Comparison of ENCODE assay signal across 30 cellular contexts in genomic region chr2:239141021-239141760, GRCh38.
"Had no signal": no experiment of that assay in that cellular context is flagged by ENCODE, and none has a peak within 500 bp of the region (broad histone marks: within the 10 kb centered on the region; RNA-seq: fewer than 3 reads in every experiment).

No MANE protein-coding gene starts in this region.

- H3K4me1 ChIP-seq: Peyer's patch had no signal

- H3K27ac Mint-ChIP-seq: activated CD4-positive, alpha-beta T cell treated with anti-CD3 and anti-CD28 coated beads, Interleukin-2, amount 10 ng/mL, durations not matched to agents 24 days and 14 days; activated CD8-positive, alpha-beta T cell treated with anti-CD3 and anti-CD28 coated beads for 36 hours; activated naive CD8-positive, alpha-beta T cell; activated naive CD8-positive, alpha-beta T cell treated with anti-CD3 and anti-CD28 coated beads, Interleukin-2, amount 50 U/mL, for 24 hours; activated T-cell treated with anti-CD3 and anti-CD28 coated beads, Interleukin-2, amount 50 U/mL, for 72 hours; activated T-helper 2 cell treated with anti-CD3 and anti-CD28 coated beads, Interferon-gamma antibody, Interleukin-2, Interleukin-4, amounts not matched to agents 10 μg/mL and 5 μg/mL and 100 μg/mL, durations not matched to agents 14 hours and 24 hours and 36 hours had no signal

- H3K9me3 Mint-ChIP-seq: activated CD4-positive, alpha-beta T cell treated with anti-CD3 and anti-CD28 coated beads, Interleukin-2, amount 10 ng/mL, durations not matched to agents 24 days and 14 days; activated CD8-positive, alpha-beta T cell treated with anti-CD3 and anti-CD28 coated beads for 36 hours; activated naive CD8-positive, alpha-beta T cell treated with anti-CD3 and anti-CD28 coated beads, Interleukin-2, amount 50 U/mL, for 24 hours; activated T-cell treated with anti-CD3 and anti-CD28 coated beads, Interleukin-2, amount 50 U/mL, for 72 hours; activated T-helper 2 cell treated with anti-CD3 and anti-CD28 coated beads, Interferon-gamma antibody, Interleukin-2, Interleukin-4, amounts not matched to agents 10 μg/mL and 5 μg/mL and 100 μg/mL, durations not matched to agents 14 hours and 24 hours and 36 hours had no signal

- H3K27ac ChIP-seq: brain microvascular endothelial cell, KMS-11, Peyer's patch had no signal

- H3K9ac ChIP-seq: KMS-11 had no signal

- H3K27me3 Mint-ChIP-seq: activated CD4-positive, alpha-beta T cell treated with anti-CD3 and anti-CD28 coated beads, Interleukin-2, amount 10 ng/mL, durations not matched to agents 24 days and 14 days; activated CD8-positive, alpha-beta T cell treated with anti-CD3 and anti-CD28 coated beads for 36 hours; activated naive CD8-positive, alpha-beta T cell; activated naive CD8-positive, alpha-beta T cell treated with anti-CD3 and anti-CD28 coated beads, Interleukin-2, amount 50 U/mL, for 24 hours had no signal

- H3K4me3 Mint-ChIP-seq: activated CD4-positive, alpha-beta T cell treated with anti-CD3 and anti-CD28 coated beads, Interleukin-2, amount 10 ng/mL, durations not matched to agents 24 days and 14 days; activated CD8-positive, alpha-beta T cell treated with anti-CD3 and anti-CD28 coated beads for 36 hours; activated naive CD8-positive, alpha-beta T cell; activated naive CD8-positive, alpha-beta T cell treated with anti-CD3 and anti-CD28 coated beads, Interleukin-2, amount 50 U/mL, for 24 hours; activated T-cell treated with anti-CD3 and anti-CD28 coated beads, Interleukin-2, amount 50 U/mL, for 72 hours had no signal

- DNase-seq: activated CD4-positive, alpha-beta T cell treated with anti-CD3 and anti-CD28 coated beads, Interleukin-2, amount 10 ng/mL, durations not matched to agents 24 days and 14 days; activated CD4-positive, alpha-beta T cell treated with anti-CD3 and anti-CD28 coated beads, Interleukin-2, amount 50 U/mL, for 4 hours; activated CD8-positive, alpha-beta T cell treated with anti-CD3 and anti-CD28 coated beads for 36 hours; activated gamma-delta T cell; activated naive CD4-positive, alpha-beta T cell treated with Interleukin-2 at 50 U/mL for 16 hours; activated naive CD8-positive, alpha-beta T cell treated with anti-CD3 and anti-CD28 coated beads, Interleukin-2, amount 50 U/mL, for 24 hours; activated T-cell treated with anti-CD3 and anti-CD28 coated beads, Interleukin-2, amount 50 U/mL, for 1 hour; activated T-cell treated with anti-CD3 and anti-CD28 coated beads, Interleukin-2, amount 50 U/mL, for 72 hours; aorta; brain microvascular endothelial cell; MM.1S; MV-4-11; NCI-H1092; NCI-H1436 treated with DMSO at 0.1 percent for 48 hours; NCI-H1694 treated with DMSO at 0.1 percent for 48 hours; NCI-H2029; NCI-H345; NCI-H526; NCI-H748 treated with DMSO at 0.1 percent for 48 hours; NK-92 treated with Interleukin-12 subunit alpha and Interleukin-12 subunit beta, amount 100 ng/mL, for 24 hours; Peyer's patch; RPMI8226; SIG-M5; SW 1271; T-helper 1 cell; T1000 had no signal

- H3K4me3 ChIP-seq: Peyer's patch had no signal

- ATAC-seq: activated CD8-positive, alpha-beta T cell treated with anti-CD3 and anti-CD28 coated beads for 36 hours; activated naive CD8-positive, alpha-beta T cell treated with anti-CD3 and anti-CD28 coated beads, Interleukin-2, amount 50 U/mL, for 24 hours; activated T-cell treated with anti-CD3 and anti-CD28 coated beads, Interleukin-2, amount 50 U/mL, for 72 hours; PC-3 had no signal

- H3K27me3 ChIP-seq: brain microvascular endothelial cell, Peyer's patch had no signal

- H3K4me2 ChIP-seq: KMS-11 had no signal

- H3K9me3 ChIP-seq: Peyer's patch had no signal
